In the genomic region with DNA sequence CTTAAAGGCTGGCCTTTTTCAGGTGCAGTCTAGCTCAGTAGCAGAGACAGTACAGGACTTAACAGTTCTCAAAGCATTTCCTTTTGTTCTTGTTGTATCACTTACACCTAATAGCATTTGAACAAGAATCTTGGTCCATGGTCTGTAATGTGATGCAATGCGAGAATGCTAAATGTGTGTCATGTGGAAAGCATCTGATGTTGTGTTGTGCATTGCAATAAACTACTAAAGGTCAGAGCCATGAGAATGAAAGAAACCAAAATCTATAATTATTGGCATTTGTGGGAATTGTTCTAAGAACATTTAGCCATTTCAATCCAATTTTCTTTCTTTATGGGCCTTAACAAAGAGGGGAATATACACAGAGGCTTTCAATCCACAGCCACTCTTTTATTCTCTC, we compare ENCODE assay signal across 1 cellular context.
TF ChIP-seq lines count a peak whose summit lies in the region.

No MANE protein-coding gene starts in this region.

TF ChIP-seq in HepG2, 621 proteins besides CTCF, POLR2A, EP300 and RAD21:
- peak; percentile 25; the same call in 1 of the 2 replicates for TF ChIP-seq CEBPB (IDR thresholded peaks at IDR 0.05; ENCODE audit: borderline replicate concordance, low read depth, low read length)
- TF ChIP-seq, protein P1, sequence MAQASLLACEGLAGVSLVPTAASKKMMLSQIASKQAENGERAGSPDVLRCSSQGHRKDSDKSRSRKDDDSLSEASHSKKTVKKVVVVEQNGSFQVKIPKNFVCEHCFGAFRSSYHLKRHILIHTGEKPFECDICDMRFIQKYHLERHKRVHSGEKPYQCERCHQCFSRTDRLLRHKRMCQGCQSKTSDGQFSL (CRISPR knock-in tag; IDR thresholded peaks at IDR 0.05) = no peak
